8 cellular contexts compared by ENCODE assay signal in genomic region chr1:155228096-155228427, GRCh38. TPM values are rescaled to one million over a fixed set of nuclear protein-coding genes. Genes with fewer than 3 reads are reported as not detected.
DNase-seq lines count a peak whose midpoint lies in the region; ATAC-seq and TF ChIP-seq lines count a peak whose summit lies in the region.

No MANE protein-coding gene starts in this region.

- no peak for TF ChIP-seq POLR2A in body of pancreas (IDR thresholded peaks at IDR 0.05)
- no peak for TF ChIP-seq POLR2A in upper lobe of left lung (IDR thresholded peaks at IDR 0.05)

- intact Hi-C loops in body of pancreas (cut with DNase I): loop anchor here (10.0 kb wide), 1 partner anchor 53 kb away; the partner anchor contains the start of genes KRTCAP2 and TRIM46

- no peaks in the 10 kb centered on the region for H3K27me3 ChIP-seq in body of pancreas
- H3K27me3 ChIP-seq in upper lobe of left lung: no peaks in the 10 kb centered on the region

- no peak for ATAC-seq in body of pancreas
- no peak for ATAC-seq in memory B cell (ENCODE audit: low read depth)
- ATAC-seq in upper lobe of left lung (ENCODE audit: low FRiP score in 2 of 2): no peak

- H3K4me1 ChIP-seq in body of pancreas: peaks cover 29% of the 10 kb centered on the region
- H3K4me1 ChIP-seq in upper lobe of left lung: peaks cover 20 to 31% (median 27%) of the 10 kb centered on the region in 4 donors

- H3K27ac ChIP-seq in body of pancreas: peak overlapping the region; percentile 50 to 88 (median 64)
- peak overlapping the region; percentile 70 to 86 (median 82) for H3K27ac ChIP-seq in upper lobe of left lung

- no peaks in the 10 kb centered on the region for H3K36me3 ChIP-seq in body of pancreas (replicated peaks in 1 of 2; ENCODE audit: insufficient read depth in 1 of 2, low read depth in 2 of 2)
- H3K36me3 ChIP-seq in upper lobe of left lung: no peaks in the 10 kb centered on the region

- peaks cover 22% of the 10 kb centered on the region for H3K4me1 Mint-ChIP-seq in activated naive CD4-positive, alpha-beta T cell treated with anti-CD3 and anti-CD28 coated beads, Interleukin-2, amount 50 U/mL, for 24 hours
- H3K4me1 Mint-ChIP-seq in memory B cell: peaks cover 25% of the 10 kb centered on the region

- no peaks in the 10 kb centered on the region for H3K36me3 Mint-ChIP-seq in activated naive CD4-positive, alpha-beta T cell treated with anti-CD3 and anti-CD28 coated beads, Interleukin-2, amount 50 U/mL, for 24 hours
- H3K36me3 Mint-ChIP-seq in memory B cell: no peaks in the 10 kb centered on the region

- TF ChIP-seq EP300 in upper lobe of left lung (IDR thresholded peaks at IDR 0.05): no peak

- H3K27ac Mint-ChIP-seq in activated naive CD4-positive, alpha-beta T cell treated with anti-CD3 and anti-CD28 coated beads, Interleukin-2, amount 50 U/mL, for 24 hours: peak overlapping the region; percentile 95
- peak overlapping the region; percentile 81 for H3K27ac Mint-ChIP-seq in memory B cell

- H3K4me3 Mint-ChIP-seq in activated naive CD4-positive, alpha-beta T cell treated with anti-CD3 and anti-CD28 coated beads, Interleukin-2, amount 50 U/mL, for 24 hours: peak overlapping the region; percentile 93
- H3K4me3 Mint-ChIP-seq in memory B cell: peak overlapping the region; percentile 84

- TF ChIP-seq CTCF in body of pancreas (IDR thresholded peaks at IDR 0.05): no peak
- TF ChIP-seq CTCF in upper lobe of left lung (IDR thresholded peaks at IDR 0.05): no peak

- H3K27me3 Mint-ChIP-seq in activated naive CD4-positive, alpha-beta T cell treated with anti-CD3 and anti-CD28 coated beads, Interleukin-2, amount 50 U/mL, for 24 hours: no peaks in the 10 kb centered on the region
- no peaks in the 10 kb centered on the region for H3K27me3 Mint-ChIP-seq in memory B cell

- H3K4me3 ChIP-seq in body of pancreas (no peak overlapping the region), upper lobe of left lung (peak overlapping the region in 3 of 4 donors; percentile 52 to 63 (median 59))

- no peaks in the 10 kb centered on the region for H3K9me3 ChIP-seq in body of pancreas
- no peaks in the 10 kb centered on the region for H3K9me3 ChIP-seq in upper lobe of left lung

- no peak for DNase-seq in activated naive CD4-positive, alpha-beta T cell treated with anti-CD3 and anti-CD28 coated beads, Interleukin-2, amount 50 U/mL, for 16 hours
- DNase-seq in body of pancreas (no peak), memory B cell (ENCODE audit: low spot score in 2 of 2) (no peak), upper lobe of left lung (no peak), amniotic stem cell (lab: John Stamatoyannopoulos, UW) (no peak)
- no peak for DNase-seq in central memory CD4-positive, alpha-beta T cell
- DNase-seq in effector CD8-positive, alpha-beta T cell (lab: John Stamatoyannopoulos, UW): no peak

- H3K9me3 Mint-ChIP-seq in activated naive CD4-positive, alpha-beta T cell treated with anti-CD3 and anti-CD28 coated beads, Interleukin-2, amount 50 U/mL, for 24 hours: no peaks in the 10 kb centered on the region
- H3K9me3 Mint-ChIP-seq in memory B cell: no peaks in the 10 kb centered on the region

- 63 to 73% methylated on average over 7 to 9 of the region's 9 CpGs for WGBS in body of pancreas, 2 donors
- 54 to 57% methylated on average over 9 of the region's 9 CpGs for WGBS in upper lobe of left lung, 2 donors

RNA-seq across cellular contexts. Expression of gene MTX1, which starts 19.6 kb away (rescaled TPM):
- total RNA-seq in body of pancreas: 10 to 100 TPM in 1 of 2 donors, 1 to 10 TPM in 1; 5.9 to 16.3 TPM
- total RNA-seq in upper lobe of left lung: 10 to 100 TPM; 23.0 to 68.4 (median 37.4) TPM

RNA-seq across cellular contexts. Expression of gene THBS3, which starts 20.4 kb away (rescaled TPM):
- total RNA-seq in body of pancreas (10 to 100 TPM; 15.0 to 21.1 TPM), upper lobe of left lung (10 to 100 TPM; 18.3 to 97.4 (median 27.6) TPM)

RNA-seq across cellular contexts. Expression of gene ENTREP3, which starts 27.2 kb away (rescaled TPM):
- 10 to 100 TPM in 1 of 2 donors, 1 to 10 TPM in 1; 6.2 to 12.2 TPM for total RNA-seq in body of pancreas
- total RNA-seq in upper lobe of left lung: 10 to 100 TPM in 5 of 6 donors, 1 to 10 TPM in 1; 9.3 to 30.3 (median 20.6) TPM

RNA-seq across cellular contexts. Expression of gene SCAMP3, which starts 34.1 kb away (rescaled TPM):
- total RNA-seq in body of pancreas: 10 to 100 TPM; 36.8 to 38.9 TPM
- 10 to 100 TPM; 61.5 to 96.1 (median 70.4) TPM for total RNA-seq in upper lobe of left lung

RNA-seq across cellular contexts. Expression of gene CLK2, which starts 45.2 kb away (rescaled TPM):
- total RNA-seq in body of pancreas (10 to 100 TPM; 36.6 to 40.7 TPM), upper lobe of left lung (10 to 100 TPM; 32.7 to 92.2 (median 48.1) TPM)

Comparison
In these comparisons a context has a peak if more than half of its experiments do, and no peak if none do; other contexts are left out.
1. H3K4me3 ChIP-seq: peak in upper lobe of left lung (3 of 4); none in body of pancreas (0 of 2).